In the genomic region with DNA sequence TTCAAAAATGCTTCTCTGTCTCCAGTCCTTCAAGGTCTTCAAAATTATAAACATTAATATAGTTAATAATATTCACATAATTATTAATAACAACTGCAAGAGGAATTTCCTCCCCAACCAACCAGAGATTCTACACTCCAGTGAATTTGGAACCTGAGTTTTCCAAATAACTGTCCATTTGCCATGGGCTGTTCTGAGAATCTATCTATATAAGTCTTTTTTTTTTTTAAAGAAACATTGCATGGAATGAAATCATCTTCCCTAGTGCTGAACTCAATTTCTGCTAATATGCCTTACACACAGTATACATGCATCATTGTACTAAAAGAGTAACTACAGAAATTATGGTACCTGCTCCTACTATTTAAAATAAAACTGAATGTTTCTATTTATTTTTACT, we compare ENCODE assay signal across 11 cellular contexts.
DNase-seq lines count a peak whose midpoint lies in the region; ATAC-seq and TF ChIP-seq lines count a peak whose summit lies in the region.
"Had no signal": no experiment of that assay in that cellular context is flagged by ENCODE, and none has a peak within 500 bp of the region (broad histone marks: within the 10 kb centered on the region; RNA-seq: fewer than 3 reads in every experiment).

No MANE protein-coding gene starts in this region.

- H3K36me3 ChIP-seq in heart left ventricle = no peaks in the 10 kb centered on the region
- H3K36me3 ChIP-seq: suprapubic skin had no signal

- H3K4me1 Mint-ChIP-seq in activated naive CD8-positive, alpha-beta T cell (ENCODE audit: low read depth) = peaks cover 68% of the 10 kb centered on the region
- peaks cover 44% of the 10 kb centered on the region for H3K4me1 Mint-ChIP-seq in activated naive CD8-positive, alpha-beta T cell treated with anti-CD3 and anti-CD28 coated beads for 36 hours
- peaks cover 52% of the 10 kb centered on the region for H3K4me1 Mint-ChIP-seq in activated CD8-positive, alpha-beta T cell treated with anti-CD3 and anti-CD28 coated beads for 36 hours (ENCODE audit: low read depth)
- H3K4me1 Mint-ChIP-seq in stimulated activated naive B cell treated with anti-CD40 and anti-IgM and Interleukin-4, amounts not matched to agents 10 μg/mL and 1 μg/mL and 100 μg/mL, for 72 hours = peaks cover 33 to 57% of the 10 kb centered on the region in 2 donors

- peaks cover 3% of the 10 kb centered on the region for H3K36me3 Mint-ChIP-seq in activated naive CD8-positive, alpha-beta T cell
- no peaks in the 10 kb centered on the region for H3K36me3 Mint-ChIP-seq in activated naive CD8-positive, alpha-beta T cell treated with anti-CD3 and anti-CD28 coated beads for 36 hours
- H3K36me3 Mint-ChIP-seq in activated CD8-positive, alpha-beta T cell treated with anti-CD3 and anti-CD28 coated beads for 36 hours (ENCODE audit: low read depth) = no peaks in the 10 kb centered on the region
- H3K36me3 Mint-ChIP-seq in stimulated activated naive B cell treated with anti-CD40 and anti-IgM and Interleukin-4, amounts not matched to agents 10 μg/mL and 1 μg/mL and 100 μg/mL, for 72 hours = no peaks in the 10 kb centered on the region
- H3K36me3 Mint-ChIP-seq: IgD-negative memory B cell had no signal

- H3K4me3 Mint-ChIP-seq in activated naive CD8-positive, alpha-beta T cell = peak overlapping the region; percentile 78
- no peak overlapping the region for H3K4me3 Mint-ChIP-seq in activated naive CD8-positive, alpha-beta T cell treated with anti-CD3 and anti-CD28 coated beads for 36 hours
- no peak overlapping the region for H3K4me3 Mint-ChIP-seq in activated CD8-positive, alpha-beta T cell treated with anti-CD3 and anti-CD28 coated beads for 36 hours
- no peak overlapping the region for H3K4me3 Mint-ChIP-seq in stimulated activated naive B cell treated with anti-CD40 and anti-IgM and Interleukin-4, amounts not matched to agents 10 μg/mL and 1 μg/mL and 100 μg/mL, for 72 hours

- H3K9me3 Mint-ChIP-seq in activated naive CD8-positive, alpha-beta T cell (ENCODE audit: low read depth) = no peaks in the 10 kb centered on the region
- no peaks in the 10 kb centered on the region for H3K9me3 Mint-ChIP-seq in activated naive CD8-positive, alpha-beta T cell treated with anti-CD3 and anti-CD28 coated beads for 36 hours
- no peaks in the 10 kb centered on the region for H3K9me3 Mint-ChIP-seq in activated CD8-positive, alpha-beta T cell treated with anti-CD3 and anti-CD28 coated beads for 36 hours
- H3K9me3 Mint-ChIP-seq in stimulated activated naive B cell treated with anti-CD40 and anti-IgM and Interleukin-4, amounts not matched to agents 10 μg/mL and 1 μg/mL and 100 μg/mL, for 72 hours = no peaks in the 10 kb centered on the region
- H3K9me3 Mint-ChIP-seq: IgD-negative memory B cell had no signal

- H3K9me3 ChIP-seq in heart left ventricle = no peaks in the 10 kb centered on the region
- H3K9me3 ChIP-seq: suprapubic skin had no signal

- H3K27ac Mint-ChIP-seq in activated naive CD8-positive, alpha-beta T cell = no peak overlapping the region
- H3K27ac Mint-ChIP-seq in activated naive CD8-positive, alpha-beta T cell treated with anti-CD3 and anti-CD28 coated beads for 36 hours = no peak overlapping the region
- peak overlapping the region; percentile 40 for H3K27ac Mint-ChIP-seq in activated CD8-positive, alpha-beta T cell treated with anti-CD3 and anti-CD28 coated beads for 36 hours
- H3K27ac Mint-ChIP-seq in stimulated activated naive B cell treated with anti-CD40 and anti-IgM and Interleukin-4, amounts not matched to agents 10 μg/mL and 1 μg/mL and 100 μg/mL, for 72 hours = peak overlapping the region; percentile 56

- TF ChIP-seq CTCF in activated CD8-positive, alpha-beta T cell treated with anti-CD3 and anti-CD28 coated beads for 36 hours (IDR thresholded peaks at IDR 0.05) = no peak
- TF ChIP-seq CTCF in heart left ventricle (IDR thresholded peaks at IDR 0.05) = no peak

- no peak for DNase-seq in activated naive CD8-positive, alpha-beta T cell treated with anti-CD3 and anti-CD28 coated beads for 36 hours
- DNase-seq in activated CD8-positive, alpha-beta T cell treated with anti-CD3 and anti-CD28 coated beads for 36 hours = no peak
- DNase-seq in stimulated activated naive B cell treated with anti-CD40 and anti-IgM and Interleukin-4, amounts not matched to agents 10 μg/mL and 1 μg/mL and 100 μg/mL, for 72 hours = no peak
- no peak for DNase-seq in NCI-H187 (lab: John Stamatoyannopoulos, UW)
- DNase-seq in hypothalamus (lab: John Stamatoyannopoulos, UW) = no peak
- DNase-seq in heart left ventricle = no peak
- DNase-seq: NCI-H526 treated with DMSO at 0.1 percent for 48 hours had no signal

- H3K27me3 ChIP-seq in heart left ventricle = no peaks in the 10 kb centered on the region
- H3K27me3 ChIP-seq: suprapubic skin had no signal

- no peak overlapping the region for H3K4me3 ChIP-seq in heart left ventricle
- H3K4me3 ChIP-seq: suprapubic skin had no signal

- no peak for TF ChIP-seq POLR2A in heart left ventricle (IDR thresholded peaks at IDR 0.05)

- peak overlapping the region in 1 of 12 donors; percentile 66 for H3K27ac ChIP-seq in heart left ventricle
- H3K27ac ChIP-seq: suprapubic skin had no signal

- CTCF ChIA-PET in activated CD8-positive, alpha-beta T cell treated with anti-CD3 and anti-CD28 coated beads for 36 hours (lab: Charles Lee) = interaction anchor here (0.6 to 1.7 kb wide), 6 partner anchors 56 to 323 kb away, joined by 3 to 5 read pairs (median 4); no protein-coding TSS in a partner anchor

- peak; percentile 7 for ATAC-seq in HG02943 (IDR thresholded peaks at IDR 0.05; ENCODE audit: low read depth, unreplicated experiment)
- peak; percentile 18 for ATAC-seq in activated CD8-positive, alpha-beta T cell treated with anti-CD3 and anti-CD28 coated beads for 36 hours
- ATAC-seq in stimulated activated naive B cell treated with anti-CD40 and anti-IgM and Interleukin-4, amounts not matched to agents 10 μg/mL and 1 μg/mL and 100 μg/mL, for 72 hours (replicated peaks) = no peak
- no peak for ATAC-seq in heart left ventricle

- POLR2A ChIA-PET in activated CD8-positive, alpha-beta T cell treated with anti-CD3 and anti-CD28 coated beads for 36 hours (lab: Charles Lee) = interaction anchor here (0.9 kb wide), 1 partner anchor 769 kb away, joined by 3 read pairs; the partner anchor contains the start of gene SOD2

- H3K4me1 ChIP-seq in heart left ventricle = peaks cover 0 to 41% (median 0%) of the 10 kb centered on the region in 12 donors
- H3K4me1 ChIP-seq: suprapubic skin had no signal

- intact Hi-C loops in activated CD8-positive, alpha-beta T cell treated with anti-CD3 and anti-CD28 coated beads for 36 hours (cut with micrococcal nuclease) = no loop called here
- intact Hi-C loops in heart left ventricle (cut with DNase I) = no loop called here

- peaks cover 23% of the 10 kb centered on the region for H3K27me3 Mint-ChIP-seq in activated naive CD8-positive, alpha-beta T cell
- H3K27me3 Mint-ChIP-seq in activated naive CD8-positive, alpha-beta T cell treated with anti-CD3 and anti-CD28 coated beads for 36 hours = peaks cover 39% of the 10 kb centered on the region
- H3K27me3 Mint-ChIP-seq in activated CD8-positive, alpha-beta T cell treated with anti-CD3 and anti-CD28 coated beads for 36 hours = peaks cover 34% of the 10 kb centered on the region
- H3K27me3 Mint-ChIP-seq in stimulated activated naive B cell treated with anti-CD40 and anti-IgM and Interleukin-4, amounts not matched to agents 10 μg/mL and 1 μg/mL and 100 μg/mL, for 72 hours = peaks cover 1 to 20% of the 10 kb centered on the region in 2 donors

Comparison
In these comparisons a context has a peak if more than half of its experiments do, and no peak if none do; other contexts are left out.
1. H3K27ac Mint-ChIP-seq: peak in activated CD8-positive, alpha-beta T cell treated with anti-CD3 and anti-CD28 coated beads for 36 hours (single experiment) and stimulated activated naive B cell treated with anti-CD40 and anti-IgM and Interleukin-4, amounts not matched to agents 10 μg/mL and 1 μg/mL and 100 μg/mL, for 72 hours (single experiment); none in activated naive CD8-positive, alpha-beta T cell (single experiment) and activated naive CD8-positive, alpha-beta T cell treated with anti-CD3 and anti-CD28 coated beads for 36 hours (single experiment).
2. ATAC-seq: peak in HG02943 (single experiment) and activated CD8-positive, alpha-beta T cell treated with anti-CD3 and anti-CD28 coated beads for 36 hours (single experiment); none in stimulated activated naive B cell treated with anti-CD40 and anti-IgM and Interleukin-4, amounts not matched to agents 10 μg/mL and 1 μg/mL and 100 μg/mL, for 72 hours (0 of 2) and heart left ventricle (0 of 4).